9 cellular contexts compared by ENCODE assay signal in genomic region chr17:49229805-49230600, GRCh38. TPM values are rescaled to one million over a fixed set of nuclear protein-coding genes. Genes with fewer than 3 reads are reported as not detected.
DNase-seq lines count a peak whose midpoint lies in the region; ATAC-seq and TF ChIP-seq lines count a peak whose summit lies in the region.
"Had no signal": no experiment of that assay in that cellular context is flagged by ENCODE, and none has a peak within 500 bp of the region (broad histone marks: within the 10 kb centered on the region; RNA-seq: fewer than 3 reads in every experiment).

No MANE protein-coding gene starts in this region.

- no peak overlapping the region for H3K27ac Mint-ChIP-seq in Caco-2 (ENCODE audit: unreplicated experiment)
- peak overlapping the region; percentile 80 to 87 for H3K27ac Mint-ChIP-seq in effector memory CD8-positive, alpha-beta T cell
- H3K27ac Mint-ChIP-seq in neural progenitor cell, result no peak overlapping the region

- H4K20me1 ChIP-seq in KMS-11 (ENCODE audit: insufficient read depth) (no peaks in the 10 kb centered on the region), neural progenitor cell (ENCODE audit: low read depth) (peaks cover 4% of the 10 kb centered on the region)

- H3K36me3 Mint-ChIP-seq in Caco-2 (ENCODE audit: insufficient read depth, unreplicated experiment) (peaks cover 12% of the 10 kb centered on the region), neural progenitor cell (no peaks in the 10 kb centered on the region)
- H3K36me3 Mint-ChIP-seq in effector memory CD8-positive, alpha-beta T cell (ENCODE audit: insufficient read depth), result peaks cover 14% of the 10 kb centered on the region

- H2AFZ ChIP-seq in KMS-11 (ENCODE audit: low read depth) (peak overlapping the region; percentile 96), neural progenitor cell (replicated peaks) (peak overlapping the region; percentile 85)

- H3K4me2 ChIP-seq in KMS-11 (peak overlapping the region; percentile 71), neural progenitor cell (peak overlapping the region; percentile 82)

- H3K27me3 ChIP-seq in Caco-2 (replicated peaks; ENCODE audit: control insufficient read depth, insufficient read depth, low read length), result peaks cover 2% of the 10 kb centered on the region
- H3K27me3 ChIP-seq in KMS-11 (ENCODE audit: insufficient read depth, low read depth), result peaks cover 38% of the 10 kb centered on the region
- H3K27me3 ChIP-seq in neural progenitor cell, result peaks cover 82% of the 10 kb centered on the region

- peaks cover 7% of the 10 kb centered on the region for H3F3A ChIP-seq in neural progenitor cell (ENCODE audit: low read depth)

- H3K9me3 ChIP-seq in Caco-2, result no peaks in the 10 kb centered on the region
- no peaks in the 10 kb centered on the region for H3K9me3 ChIP-seq in neural progenitor cell (ENCODE audit: low read depth)

- peaks cover 26% of the 10 kb centered on the region for H3K4me1 Mint-ChIP-seq in Caco-2 (ENCODE audit: low read depth, unreplicated experiment)
- H3K4me1 Mint-ChIP-seq in effector memory CD8-positive, alpha-beta T cell (ENCODE audit: low read depth in 2 of 2), result peaks cover 25 to 29% of the 10 kb centered on the region in 2 donors
- H3K4me1 Mint-ChIP-seq in neural progenitor cell, result peaks cover 11% of the 10 kb centered on the region

- no peak overlapping the region for H3K27ac ChIP-seq in KMS-11
- H3K27ac ChIP-seq in neural progenitor cell, result no peak overlapping the region

- H3K4me1 ChIP-seq in Caco-2 (peaks cover 22% of the 10 kb centered on the region), KMS-11 (ENCODE audit: low read depth, poor library complexity, severe bottlenecking) (peaks cover 7% of the 10 kb centered on the region), neural progenitor cell (no peaks in the 10 kb centered on the region)

- TF ChIP-seq CTCF in Caco-2 (IDR thresholded peaks at IDR 0.05; ENCODE audit: insufficient read depth in 1 of 2, low read depth in 1 of 2, low read length in 1 of 2, severe bottlenecking in 1 of 2, unreplicated experiment in 1 of 2) (no peak), KMS-11 (conservative IDR thresholded peaks at IDR 0.05; ENCODE audit: low read depth, low read length) (no peak), neural progenitor cell (IDR thresholded peaks at IDR 0.05) (no peak)

- CTCF ChIA-PET in Caco-2 (lab: Charles Lee), result interaction anchor here (0.6 to 3.1 kb wide), 6 partner anchors 38 to 1522 kb away, joined by 3 to 12 read pairs (median 4); no protein-coding TSS in a partner anchor

- H3K4me3 ChIP-seq in Caco-2 (ENCODE audit: low read depth, low read length) (peak overlapping the region; percentile 57), KMS-11 (IDR thresholded peaks at IDR 0.05; ENCODE audit: insufficient read depth, low read depth, low read length) (no peak overlapping the region), neural progenitor cell (peak overlapping the region; percentile 55)

- H3K9ac ChIP-seq in KMS-11, result peak overlapping the region; percentile 13; the same call in 1 of the 2 replicates
- no peak overlapping the region for H3K9ac ChIP-seq in neural progenitor cell

- peak; percentile 0 for ATAC-seq in effector memory CD8-positive, alpha-beta T cell (replicated peaks)

- intact Hi-C loops in Caco-2 (cut with micrococcal nuclease; ENCODE audit: unreplicated experiment), result loop anchor here (5.0 to 10.0 kb wide), 2 partner anchors 98 to 275 kb away; partner anchors contain the start of gene B4GALNT2

- H3K27me3 Mint-ChIP-seq in Caco-2 (ENCODE audit: insufficient read depth, unreplicated experiment) (peaks cover 11% of the 10 kb centered on the region), neural progenitor cell (ENCODE audit: insufficient read depth, low read depth) (peaks cover 48% of the 10 kb centered on the region)
- H3K27me3 Mint-ChIP-seq in effector memory CD8-positive, alpha-beta T cell, result peaks cover 5 to 9% of the 10 kb centered on the region in 2 donors

- no peaks in the 10 kb centered on the region for H3K9me3 Mint-ChIP-seq in Caco-2 (ENCODE audit: unreplicated experiment)
- no peaks in the 10 kb centered on the region for H3K9me3 Mint-ChIP-seq in effector memory CD8-positive, alpha-beta T cell
- H3K9me3 Mint-ChIP-seq in neural progenitor cell, result no peaks in the 10 kb centered on the region

- DNase-seq in Caco-2, result no peak
- no peak for DNase-seq in effector memory CD8-positive, alpha-beta T cell
- DNase-seq in neural progenitor cell (ENCODE audit: low spot score), result no peak
- no peak for DNase-seq in stimulated activated CD8-positive, alpha-beta memory T cell treated with anti-CD3 and anti-CD28 coated beads, Interleukin-4, amount 100 ng/mL, for 48 hours
- no peak for DNase-seq in T-helper 9 cell
- DNase-seq in NAMALWA (ENCODE audit: low spot score), result no peak
- no peak for DNase-seq in activated gamma-delta T cell treated with Interleukin-2 at 50 U/mL for 16 hours

- peak overlapping the region; percentile 79 for H3K4me3 Mint-ChIP-seq in Caco-2 (ENCODE audit: unreplicated experiment)
- peak overlapping the region; percentile 83 to 86 for H3K4me3 Mint-ChIP-seq in effector memory CD8-positive, alpha-beta T cell
- H3K4me3 Mint-ChIP-seq in neural progenitor cell, result peak overlapping the region; percentile 83

- BruUV-seq in Caco-2 (replicated peaks; lab: Mats Ljungman, UMichigan), result no TSS peak

- H3K36me3 ChIP-seq in Caco-2 (ENCODE audit: control insufficient read depth, insufficient read depth, low read length), result no peaks in the 10 kb centered on the region
- no peaks in the 10 kb centered on the region for H3K36me3 ChIP-seq in KMS-11 (ENCODE audit: insufficient read depth)
- H3K36me3 ChIP-seq in neural progenitor cell, result no peaks in the 10 kb centered on the region

- no peaks in the 10 kb centered on the region for H3K79me2 ChIP-seq in KMS-11 (ENCODE audit: insufficient read depth, low read depth)
- H3K79me2 ChIP-seq in neural progenitor cell (ENCODE audit: low read depth), result no peaks in the 10 kb centered on the region

- POLR2A ChIA-PET in Caco-2 (lab: Charles Lee), result interaction anchor here (0.5 to 0.6 kb wide), 2 partner anchors 16 to 112 kb away, joined by 3 read pairs; no protein-coding TSS in a partner anchor

RNA-seq across cellular contexts. Expression of gene PHOSPHO1, which starts 0.6 kb away (rescaled TPM):
- total RNA-seq in Caco-2 (2022) (0.44 and 0.48 TPM in 2 replicates), neural progenitor cell (ENCODE audit: low replicate concordance) (0.06 TPM in 1 of 2 replicates, not detected in the other)
- total RNA-seq: subcutaneous adipose tissue had no signal

RNA-seq across cellular contexts. Expression of gene ABI3, which starts 19.5 kb away (rescaled TPM):
- not detected in 2 replicates for total RNA-seq in Caco-2 (2022)
- not detected in 2 replicates for total RNA-seq in neural progenitor cell (ENCODE audit: low replicate concordance)

RNA-seq across cellular contexts. Expression of gene GNGT2, which starts 19.6 kb away (rescaled TPM):
- total RNA-seq in Caco-2 (2022) (not detected in 2 replicates), neural progenitor cell (ENCODE audit: low replicate concordance) (not detected in 2 replicates)

Comparison
In these comparisons a context has a peak if more than half of its experiments do, and no peak if none do; other contexts are left out.
1. H3K27ac Mint-ChIP-seq: peak in effector memory CD8-positive, alpha-beta T cell (2 of 2); none in Caco-2 (single experiment) and neural progenitor cell (single experiment).
2. Peak in every context shown above with its lines, with median percentiles within 50 percentile points of each other: H3K4me3 Mint-ChIP-seq.